1 cellular context compared by ENCODE assay signal in genomic region chr20:10596726-10597125, GRCh38.
TF ChIP-seq lines count a peak whose summit lies in the region.

No MANE protein-coding gene starts in this region.

TF ChIP-seq in HepG2, 621 proteins besides CTCF, POLR2A, EP300 and RAD21 (continued from another document and continues in another):
- TF ChIP-seq SMARCC2 (IDR thresholded peaks at IDR 0.05) (0 out of 2 replicates have a peak, but pooled peaks have one; percentile 39), ATF4 (CRISPR knock-in tag; IDR thresholded peaks at IDR 0.05) (no peak), ZNF784 (CRISPR knock-in tag; IDR thresholded peaks at IDR 0.05; ENCODE audit: borderline replicate concordance) (no peak), STAG1 (CRISPR knock-in tag; IDR thresholded peaks at IDR 0.05) (no peak), IKZF1 (IDR thresholded peaks at IDR 0.05) (no peak), MXD4 (CRISPR knock-in tag; IDR thresholded peaks at IDR 0.05) (no peak), ZNF354B (CRISPR knock-in tag; IDR thresholded peaks at IDR 0.05) (no peak), ZGPAT (CRISPR knock-in tag; IDR thresholded peaks at IDR 0.05) (0 out of 2 replicates have a peak, but pooled peaks have one; percentile 19), MAFF (IDR thresholded peaks at IDR 0.05; ENCODE audit: low read depth, low read length) (peak; percentile 27; the same call in 1 of the 2 replicates), PAX8 (CRISPR knock-in tag; IDR thresholded peaks at IDR 0.05; ENCODE audit: borderline replicate concordance) (no peak), MLX (CRISPR knock-in tag; IDR thresholded peaks at IDR 0.05) (0 out of 2 replicates have a peak, but pooled peaks have one; percentile 21), NR2F1 (CRISPR knock-in tag; IDR thresholded peaks at IDR 0.05) (0 out of 4 replicates have a peak, but pooled peaks of 1 of the 2 experiments have one; percentile 12), ZUFSP (CRISPR knock-in tag; IDR thresholded peaks at IDR 0.05; ENCODE audit: borderline replicate concordance) (no peak), SMC3 (IDR thresholded peaks at IDR 0.05; ENCODE audit: low read length) (peak; percentile 50; the same call in 1 of the 2 replicates), MAFK (conservative IDR thresholded peaks at IDR 0.05 in 1 of 2, IDR thresholded peaks at IDR 0.05 in 1 of 2; ENCODE audit: low read length in 2 of 2) (0 out of 4 replicates have a peak, but pooled peaks of 1 of the 2 experiments have one; percentile 2), YEATS4 (CRISPR knock-in tag; IDR thresholded peaks at IDR 0.05; ENCODE audit: borderline replicate concordance) (no peak), FOXP4 (CRISPR knock-in tag; IDR thresholded peaks at IDR 0.05) (0 out of 2 replicates have a peak, but pooled peaks have one; percentile 27), ZXDC (CRISPR knock-in tag; IDR thresholded peaks at IDR 0.05) (no peak), FLYWCH1 (CRISPR knock-in tag; IDR thresholded peaks at IDR 0.05) (no peak), SOX5 (CRISPR knock-in tag; IDR thresholded peaks at IDR 0.05; ENCODE audit: borderline replicate concordance) (peak; percentile 95), TIGD3 (CRISPR knock-in tag; IDR thresholded peaks at IDR 0.05; ENCODE audit: borderline replicate concordance) (no peak), MAF1 (CRISPR knock-in tag; IDR thresholded peaks at IDR 0.05; ENCODE audit: borderline replicate concordance) (no peak), NAIF1 (CRISPR knock-in tag; IDR thresholded peaks at IDR 0.05; ENCODE audit: borderline replicate concordance) (no peak), ZMAT5 (CRISPR knock-in tag; IDR thresholded peaks at IDR 0.05; ENCODE audit: borderline replicate concordance, low read depth) (no peak), ZNF317 (CRISPR knock-in tag; IDR thresholded peaks at IDR 0.05) (peak; percentile 92), CREB1 (IDR thresholded peaks at IDR 0.05) (no peak), CREB1 (CRISPR knock-in tag; IDR thresholded peaks at IDR 0.05) (0 out of 2 replicates have a peak, but pooled peaks have one; percentile 21), JARID2 (CRISPR knock-in tag; IDR thresholded peaks at IDR 0.05; ENCODE audit: insufficient replicate concordance) (no peak), ZNF598 (CRISPR knock-in tag; IDR thresholded peaks at IDR 0.05; ENCODE audit: borderline replicate concordance) (no peak), NFIC (IDR thresholded peaks at IDR 0.05; ENCODE audit: low read length) (peak; percentile 34; the same call in 1 of the 2 replicates), POLR2AphosphoS2 (IDR thresholded peaks at IDR 0.05; ENCODE audit: low read depth, low read length) (no peak), NCOA2 (CRISPR knock-in tag; IDR thresholded peaks at IDR 0.05) (peak; percentile 43; the same call in 1 of the 2 replicates), ERF (CRISPR knock-in tag; IDR thresholded peaks at IDR 0.05) (no peak), HOMEZ (CRISPR knock-in tag; IDR thresholded peaks at IDR 0.05; ENCODE audit: low read depth) (peak; percentile 24; the same call in 1 of the 2 replicates), ZNF644 (CRISPR knock-in tag; IDR thresholded peaks at IDR 0.05; ENCODE audit: low read depth) (peak; percentile 30; the same call in 1 of the 2 replicates), ZNF124 (CRISPR knock-in tag; IDR thresholded peaks at IDR 0.05) (no peak), EHMT2 (IDR thresholded peaks at IDR 0.05; ENCODE audit: borderline replicate concordance, low read depth, low read length) (peak; percentile 62; the same call in 1 of the 2 replicates), KAT8 (CRISPR knock-in tag; IDR thresholded peaks at IDR 0.05) (peak; percentile 61; the same call in 1 of the 2 replicates), ZNF383 (CRISPR knock-in tag; IDR thresholded peaks at IDR 0.05; ENCODE audit: borderline replicate concordance) (no peak), KDM6A (CRISPR knock-in tag; IDR thresholded peaks at IDR 0.05; ENCODE audit: low read depth) (no peak), SUZ12 (IDR thresholded peaks at IDR 0.05; ENCODE audit: low read depth, low read length) (no peak), KDM5A (IDR thresholded peaks at IDR 0.05; ENCODE audit: borderline replicate concordance, low read length) (no peak), PHF5A (CRISPR knock-in tag; IDR thresholded peaks at IDR 0.05; ENCODE audit: low read depth, unreplicated experiment) (no peak), CEBPB (IDR thresholded peaks at IDR 0.05; ENCODE audit: borderline replicate concordance, low read depth, low read length) (peak; percentile 98), TEAD2 (CRISPR knock-in tag; IDR thresholded peaks at IDR 0.05) (no peak), ISX (CRISPR knock-in tag; conservative IDR thresholded peaks at IDR 0.05) (no peak), ZMYM3 (CRISPR knock-in tag; IDR thresholded peaks at IDR 0.05) (no peak), SP5 (CRISPR knock-in tag; IDR thresholded peaks at IDR 0.05; ENCODE audit: borderline replicate concordance, low read depth) (no peak), TGIF2 (CRISPR knock-in tag; IDR thresholded peaks at IDR 0.05) (peak; percentile 44; the same call in 1 of the 2 replicates), NR2F6 (IDR thresholded peaks at IDR 0.05) (no peak), NR2F6 (CRISPR knock-in tag; IDR thresholded peaks at IDR 0.05) (no peak), TP53 (CRISPR knock-in tag; conservative IDR thresholded peaks at IDR 0.05) (no peak)
